In genomic region chr21:38402795-38403194, GRCh38 we compare ENCODE assay signal across 17 cellular contexts.
DNase-seq lines count a peak whose midpoint lies in the region; ATAC-seq, FAIRE-seq and TF ChIP-seq lines count a peak whose summit lies in the region.
"Had no signal": no experiment of that assay in that cellular context is flagged by ENCODE, and none has a peak within 500 bp of the region (broad histone marks: within the 10 kb centered on the region; RNA-seq: fewer than 3 reads in every experiment).

No MANE protein-coding gene starts in this region.

- CTCF ChIA-PET in mammary epithelial cell (lab: Charles Lee; ENCODE audit: low non-redundant PET) (no interaction called here), MCF 10A (lab: Yijun Ruan, JAX) (interaction anchor here (0.6 to 1.6 kb wide), 3 partner anchors 47 to 666 kb away, joined by 3 to 5 read pairs (median 3); no protein-coding TSS in a partner anchor)

- H3K27me3 ChIP-seq in mammary epithelial cell (ENCODE audit: insufficient read depth, low read length) = no peaks in the 10 kb centered on the region
- H3K27me3 ChIP-seq in keratinocyte (ENCODE audit: control insufficient read depth, extremely low read depth, insufficient read depth, low read length) = no peaks in the 10 kb centered on the region
- H3K27me3 ChIP-seq: BE2C had no signal

- H3K4me1 ChIP-seq in mammary epithelial cell (ENCODE audit: insufficient read depth, low read length) (no peaks in the 10 kb centered on the region), keratinocyte (ENCODE audit: control insufficient read depth, extremely low read depth, insufficient read depth, low read length) (peaks cover 12% of the 10 kb centered on the region)
- H3K4me1 ChIP-seq: BE2C had no signal

- ATAC-seq in HG03457 (IDR thresholded peaks at IDR 0.05; ENCODE audit: unreplicated experiment) = no peak
- ATAC-seq: CD8-positive, alpha-beta T cell; GM23338 had no signal

- DNase-seq in mammary epithelial cell (no peak), MCF 10A (ENCODE audit: unreplicated experiment) (no peak), RPMI8226 (peak; percentile 13), keratinocyte (ENCODE audit: low read depth, low spot score) (no peak), NCI-H1092 (lab: John Stamatoyannopoulos, UW) (no peak)
- DNase-seq: ACHN; BE2C; Calu3; CD8-positive, alpha-beta T cell; DMS79 treated with DMSO at 0.1 percent for 48 hours; GF-D8; HCEC 1CT had no signal

- H3K9me1 ChIP-seq in keratinocyte (ENCODE audit: control insufficient read depth, extremely low read depth, insufficient read depth, low read length) = no peaks in the 10 kb centered on the region

- no peak overlapping the region for H3K27ac Mint-ChIP-seq in MCF 10A (ENCODE audit: low read depth, unreplicated experiment)
- H3K27ac Mint-ChIP-seq: CD14-positive monocyte; CD8-positive, alpha-beta T cell; GM23338 had no signal

- peaks cover 5% of the 10 kb centered on the region for H3K27me3 Mint-ChIP-seq in MCF 10A (ENCODE audit: insufficient read depth, unreplicated experiment)

- H3K36me3 Mint-ChIP-seq in MCF 10A (ENCODE audit: insufficient read depth, unreplicated experiment) = no peaks in the 10 kb centered on the region
- H3K36me3 Mint-ChIP-seq: CD8-positive, alpha-beta T cell had no signal

- no peak for TF ChIP-seq CTCF in mammary epithelial cell (conservative IDR thresholded peaks at IDR 0.05 in 1 of 2, IDR thresholded peaks at IDR 0.05 in 1 of 2; ENCODE audit: extremely low read depth in 1 of 2, insufficient read depth in 1 of 2, low read depth in 1 of 2, low read length in 2 of 2)
- TF ChIP-seq CTCF in MCF 10A (IDR thresholded peaks at IDR 0.05; ENCODE audit: unreplicated experiment) = no peak
- TF ChIP-seq CTCF in keratinocyte (optimal IDR thresholded peaks at IDR 0.05 in 1 of 3, IDR thresholded peaks at IDR 0.05 in 1 of 3, conservative IDR thresholded peaks at IDR 0.05 in 1 of 3; ENCODE audit: extremely low read depth in 1 of 3, insufficient read depth in 2 of 3, low read length in 3 of 3) = no peak

- intact Hi-C loops in mammary epithelial cell (cut with micrococcal nuclease) (no loop called here), MCF 10A (cut with micrococcal nuclease) (no loop called here)

- peak overlapping the region; percentile 1 for H3K4me2 ChIP-seq in mammary epithelial cell (ENCODE audit: insufficient read depth, low read depth, low read length)
- peak overlapping the region; percentile 63 for H3K4me2 ChIP-seq in keratinocyte (ENCODE audit: control insufficient read depth, extremely low read depth, insufficient read depth, low read depth, low read length)
- H3K4me2 ChIP-seq: GM23338 had no signal

- no peaks in the 10 kb centered on the region for H3K36me3 ChIP-seq in mammary epithelial cell (ENCODE audit: insufficient read depth, low read length)
- no peaks in the 10 kb centered on the region for H3K36me3 ChIP-seq in keratinocyte (ENCODE audit: control insufficient read depth in 2 of 2, extremely low read depth in 1 of 2, insufficient read depth in 2 of 2, low read length in 2 of 2)
- H3K36me3 ChIP-seq: BE2C had no signal

- BruUV-seq in mammary epithelial cell (replicated peaks; lab: Mats Ljungman, UMichigan) = no TSS peak
- no TSS peak for BruUV-seq in MCF 10A (replicated peaks; lab: Mats Ljungman, UMichigan)

- H3K9ac ChIP-seq in mammary epithelial cell (ENCODE audit: insufficient read depth, low read length) (no peak overlapping the region), keratinocyte (ENCODE audit: control insufficient read depth, extremely low read depth, insufficient read depth, low read length) (peak overlapping the region; percentile 25)

- H3K4me3 ChIP-seq in mammary epithelial cell (replicated peaks in 1 of 3; ENCODE audit: insufficient read depth in 1 of 3, low read depth in 2 of 3, low read length in 3 of 3) (no peak overlapping the region), keratinocyte (ENCODE audit: control insufficient read depth in 2 of 3, extremely low read depth in 1 of 3, insufficient read depth in 2 of 3, low read depth in 1 of 3, low read length in 3 of 3) (no peak overlapping the region)
- H3K4me3 ChIP-seq: GM23338 had no signal

- FAIRE-seq in keratinocyte (lab: Jason Lieb, UNC) = no peak
- FAIRE-seq: A204.1, H54 had no signal

- dilution Hi-C loops in mammary epithelial cell (cut with HindIII; ENCODE audit: low sequenced_read_pairs) = no loop called here
- dilution Hi-C loops in keratinocyte (cut with MboI; ENCODE audit: extremely low pct_ligation_motif_present, low sequenced_read_pairs) = no loop called here

- POLR2A ChIA-PET in MCF 10A (lab: Yijun Ruan, JAX) = interaction anchor here (1.0 kb wide), 1 partner anchor 32 kb away, joined by 3 read pairs; no protein-coding TSS in a partner anchor

- H3K9me3 ChIP-seq in mammary epithelial cell (replicated peaks; ENCODE audit: insufficient read depth, low read length) (no peaks in the 10 kb centered on the region), keratinocyte (ENCODE audit: control insufficient read depth, low read depth, low read length) (no peaks in the 10 kb centered on the region)
- H3K9me3 ChIP-seq: BE2C had no signal

- no peaks in the 10 kb centered on the region for H3K79me2 ChIP-seq in mammary epithelial cell (ENCODE audit: insufficient read depth, low read length)
- no peaks in the 10 kb centered on the region for H3K79me2 ChIP-seq in keratinocyte (ENCODE audit: control insufficient read depth, insufficient read depth, low read length)

- 71% methylated on average over 6 of the region's 6 CpGs for WGBS in mammary epithelial cell (ENCODE audit: low coverage, missing lambda C conversion rate)

- H3K9me3 Mint-ChIP-seq in MCF 10A (ENCODE audit: unreplicated experiment) = no peaks in the 10 kb centered on the region
- H3K9me3 Mint-ChIP-seq: CD8-positive, alpha-beta T cell; GM23338 had no signal

- H2AFZ ChIP-seq in mammary epithelial cell (ENCODE audit: low read depth, low read length) (no peak overlapping the region), keratinocyte (ENCODE audit: control insufficient read depth, low read length) (peak overlapping the region; percentile 36)

- no peak overlapping the region for H3K4me3 Mint-ChIP-seq in MCF 10A (ENCODE audit: unreplicated experiment)
- H3K4me3 Mint-ChIP-seq: CD14-positive monocyte; CD8-positive, alpha-beta T cell; GM23338 had no signal

- H3K4me1 Mint-ChIP-seq in MCF 10A (ENCODE audit: insufficient read depth, unreplicated experiment) = peaks cover 6% of the 10 kb centered on the region

- no peak overlapping the region for H3K27ac ChIP-seq in mammary epithelial cell (ENCODE audit: insufficient read depth, low read depth, low read length)
- peak overlapping the region; percentile 60 for H3K27ac ChIP-seq in keratinocyte (ENCODE audit: control insufficient read depth, insufficient read depth, low read length)

- H4K20me1 ChIP-seq in mammary epithelial cell (ENCODE audit: insufficient read depth, low read length) = no peaks in the 10 kb centered on the region
- no peaks in the 10 kb centered on the region for H4K20me1 ChIP-seq in keratinocyte (ENCODE audit: control insufficient read depth, extremely low read depth, insufficient read depth, low read length)

- in situ Hi-C loops in mammary epithelial cell (cut with MboI; ENCODE audit: low sequenced_read_pairs in 2 of 2) = no loop called here
